In the genomic region with DNA sequence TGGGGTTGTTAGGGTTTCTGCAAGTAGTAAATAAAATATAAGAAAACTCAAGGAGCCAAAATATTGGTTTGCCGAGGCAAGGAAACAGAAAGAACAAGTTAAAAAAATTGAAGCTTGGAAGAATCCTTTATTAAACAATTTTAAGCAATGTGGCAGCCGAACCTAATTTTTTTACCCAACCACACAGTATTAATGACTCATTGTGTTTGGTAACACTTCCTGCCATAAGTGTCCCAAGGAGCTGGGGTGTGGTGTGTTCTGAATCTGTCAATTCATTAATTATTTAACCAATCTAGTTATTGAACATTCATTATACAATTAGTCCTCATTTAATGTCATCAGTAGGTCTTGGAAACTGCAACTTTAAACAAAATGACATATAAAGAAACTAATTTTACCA, we compare ENCODE assay signal across 1 cellular context.
TF ChIP-seq lines count a peak whose summit lies in the region.

No MANE protein-coding gene starts in this region.

TF ChIP-seq in GM12878, 131 proteins besides CTCF, POLR2A, EP300 and RAD21:
- TF ChIP-seq, protein P1, sequence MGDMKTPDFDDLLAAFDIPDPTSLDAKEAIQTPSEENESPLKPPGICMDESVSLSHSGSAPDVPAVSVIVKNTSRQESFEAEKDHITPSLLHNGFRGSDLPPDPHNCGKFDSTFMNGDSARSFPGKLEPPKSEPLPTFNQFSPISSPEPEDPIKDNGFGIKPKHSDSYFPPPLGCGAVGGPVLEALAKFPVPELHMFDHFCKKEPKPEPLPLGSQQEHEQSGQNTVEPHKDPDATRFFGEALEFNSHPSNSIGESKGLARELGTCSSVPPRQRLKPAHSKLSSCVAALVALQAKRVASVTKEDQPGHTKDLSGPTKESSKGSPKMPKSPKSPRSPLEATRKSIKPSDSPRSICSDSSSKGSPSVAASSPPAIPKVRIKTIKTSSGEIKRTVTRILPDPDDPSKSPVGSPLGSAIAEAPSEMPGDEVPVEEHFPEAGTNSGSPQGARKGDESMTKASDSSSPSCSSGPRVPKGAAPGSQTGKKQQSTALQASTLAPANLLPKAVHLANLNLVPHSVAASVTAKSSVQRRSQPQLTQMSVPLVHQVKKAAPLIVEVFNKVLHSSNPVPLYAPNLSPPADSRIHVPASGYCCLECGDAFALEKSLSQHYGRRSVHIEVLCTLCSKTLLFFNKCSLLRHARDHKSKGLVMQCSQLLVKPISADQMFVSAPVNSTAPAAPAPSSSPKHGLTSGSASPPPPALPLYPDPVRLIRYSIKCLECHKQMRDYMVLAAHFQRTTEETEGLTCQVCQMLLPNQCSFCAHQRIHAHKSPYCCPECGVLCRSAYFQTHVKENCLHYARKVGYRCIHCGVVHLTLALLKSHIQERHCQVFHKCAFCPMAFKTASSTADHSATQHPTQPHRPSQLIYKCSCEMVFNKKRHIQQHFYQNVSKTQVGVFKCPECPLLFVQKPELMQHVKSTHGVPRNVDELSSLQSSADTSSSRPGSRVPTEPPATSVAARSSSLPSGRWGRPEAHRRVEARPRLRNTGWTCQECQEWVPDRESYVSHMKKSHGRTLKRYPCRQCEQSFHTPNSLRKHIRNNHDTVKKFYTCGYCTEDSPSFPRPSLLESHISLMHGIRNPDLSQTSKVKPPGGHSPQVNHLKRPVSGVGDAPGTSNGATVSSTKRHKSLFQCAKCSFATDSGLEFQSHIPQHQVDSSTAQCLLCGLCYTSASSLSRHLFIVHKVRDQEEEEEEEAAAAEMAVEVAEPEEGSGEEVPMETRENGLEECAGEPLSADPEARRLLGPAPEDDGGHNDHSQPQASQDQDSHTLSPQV (IDR thresholded peaks at IDR 0.05) = no peak
- TF ChIP-seq RBBP5 (conservative IDR thresholded peaks at IDR 0.05) (no peak), MEF2B (IDR thresholded peaks at IDR 0.05; ENCODE audit: partially characterized antibody, poor library complexity, severe bottlenecking) (no peak), BMI1 (IDR thresholded peaks at IDR 0.05; ENCODE audit: borderline replicate concordance) (no peak), ZSCAN29 (IDR thresholded peaks at IDR 0.05) (no peak), HDGF (IDR thresholded peaks at IDR 0.05) (no peak)
- TF ChIP-seq, protein P2, sequence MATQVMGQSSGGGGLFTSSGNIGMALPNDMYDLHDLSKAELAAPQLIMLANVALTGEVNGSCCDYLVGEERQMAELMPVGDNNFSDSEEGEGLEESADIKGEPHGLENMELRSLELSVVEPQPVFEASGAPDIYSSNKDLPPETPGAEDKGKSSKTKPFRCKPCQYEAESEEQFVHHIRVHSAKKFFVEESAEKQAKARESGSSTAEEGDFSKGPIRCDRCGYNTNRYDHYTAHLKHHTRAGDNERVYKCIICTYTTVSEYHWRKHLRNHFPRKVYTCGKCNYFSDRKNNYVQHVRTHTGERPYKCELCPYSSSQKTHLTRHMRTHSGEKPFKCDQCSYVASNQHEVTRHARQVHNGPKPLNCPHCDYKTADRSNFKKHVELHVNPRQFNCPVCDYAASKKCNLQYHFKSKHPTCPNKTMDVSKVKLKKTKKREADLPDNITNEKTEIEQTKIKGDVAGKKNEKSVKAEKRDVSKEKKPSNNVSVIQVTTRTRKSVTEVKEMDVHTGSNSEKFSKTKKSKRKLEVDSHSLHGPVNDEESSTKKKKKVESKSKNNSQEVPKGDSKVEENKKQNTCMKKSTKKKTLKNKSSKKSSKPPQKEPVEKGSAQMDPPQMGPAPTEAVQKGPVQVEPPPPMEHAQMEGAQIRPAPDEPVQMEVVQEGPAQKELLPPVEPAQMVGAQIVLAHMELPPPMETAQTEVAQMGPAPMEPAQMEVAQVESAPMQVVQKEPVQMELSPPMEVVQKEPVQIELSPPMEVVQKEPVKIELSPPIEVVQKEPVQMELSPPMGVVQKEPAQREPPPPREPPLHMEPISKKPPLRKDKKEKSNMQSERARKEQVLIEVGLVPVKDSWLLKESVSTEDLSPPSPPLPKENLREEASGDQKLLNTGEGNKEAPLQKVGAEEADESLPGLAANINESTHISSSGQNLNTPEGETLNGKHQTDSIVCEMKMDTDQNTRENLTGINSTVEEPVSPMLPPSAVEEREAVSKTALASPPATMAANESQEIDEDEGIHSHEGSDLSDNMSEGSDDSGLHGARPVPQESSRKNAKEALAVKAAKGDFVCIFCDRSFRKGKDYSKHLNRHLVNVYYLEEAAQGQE (IDR thresholded peaks at IDR 0.05; ENCODE audit: low read depth, low read length) = no peak
